ENCODE assay signal across 35 cellular contexts in genomic region chr10:47349941-47350371, GRCh38. TPM values are rescaled to one million over a fixed set of nuclear protein-coding genes. Genes with fewer than 3 reads are reported as not detected.
"Had no signal": no experiment of that assay in that cellular context is flagged by ENCODE, and none has a peak within 500 bp of the region (broad histone marks: within the 10 kb centered on the region; RNA-seq: fewer than 3 reads in every experiment).

No MANE protein-coding gene starts in this region.

- ATAC-seq: activated CD4-positive, CD25-positive, alpha-beta regulatory T cell treated with anti-CD3 and anti-CD28 coated beads, Interleukin-2, amount 50 U/mL, for 24 hours; body of pancreas; gastrocnemius medialis; left cardiac atrium; left ventricle myocardium superior; right lobe of liver; stimulated activated memory B cell treated with anti-CD40 and anti-IgM and Interleukin-4, amounts not matched to agents 10 μg/mL and 1 μg/mL and 100 μg/mL, for 72 hours; upper lobe of right lung had no signal

- H3K36me3 Mint-ChIP-seq: activated CD4-positive, alpha-beta memory T cell treated with anti-CD3 and anti-CD28 coated beads for 36 hours; activated naive CD4-positive, alpha-beta T cell treated with anti-CD3 and anti-CD28 coated beads, Interleukin-2, amount 50 U/mL, for 24 hours; mesothelial cell of epicardium; naive B cell; neural progenitor cell; stimulated activated memory B cell treated with anti-CD40 and anti-IgM and Interleukin-4, amounts not matched to agents 10 μg/mL and 1 μg/mL and 100 μg/mL, for 72 hours had no signal

- H3K9ac ChIP-seq: neural progenitor cell had no signal

- H3K9me3 ChIP-seq: body of pancreas, gastrocnemius medialis, right lobe of liver, suprapubic skin, tibial artery, upper lobe of right lung had no signal

- H3K4me1 ChIP-seq: body of pancreas, gastrocnemius medialis, neural progenitor cell, right lobe of liver, suprapubic skin, tibial artery, upper lobe of right lung had no signal

- H3K27ac Mint-ChIP-seq: activated CD4-positive, alpha-beta memory T cell treated with anti-CD3 and anti-CD28 coated beads for 36 hours; activated CD4-positive, alpha-beta T cell treated with anti-CD3 and anti-CD28 coated beads, Interleukin-2, amount 10 ng/mL, durations not matched to agents 24 days and 14 days; activated naive CD4-positive, alpha-beta T cell treated with anti-CD3 and anti-CD28 coated beads, Interleukin-2, amount 50 U/mL, for 24 hours; activated T-cell treated with anti-CD3 and anti-CD28 coated beads, Interleukin-2, amount 50 U/mL, for 24 hours; mesothelial cell of epicardium; naive B cell; neural progenitor cell; stimulated activated memory B cell treated with anti-CD40 and anti-IgM and Interleukin-4, amounts not matched to agents 10 μg/mL and 1 μg/mL and 100 μg/mL, for 72 hours had no signal

- H3K36me3 ChIP-seq: gastrocnemius medialis, neural progenitor cell, right lobe of liver, suprapubic skin, tibial artery, upper lobe of right lung had no signal

- H3K4me3 Mint-ChIP-seq: activated CD4-positive, alpha-beta memory T cell treated with anti-CD3 and anti-CD28 coated beads for 36 hours; activated CD4-positive, alpha-beta T cell treated with anti-CD3 and anti-CD28 coated beads, Interleukin-2, amount 10 ng/mL, durations not matched to agents 24 days and 14 days; activated naive CD4-positive, alpha-beta T cell treated with anti-CD3 and anti-CD28 coated beads, Interleukin-2, amount 50 U/mL, for 24 hours; activated T-cell treated with anti-CD3 and anti-CD28 coated beads, Interleukin-2, amount 50 U/mL, for 24 hours; mesothelial cell of epicardium; neural progenitor cell; stimulated activated memory B cell treated with anti-CD40 and anti-IgM and Interleukin-4, amounts not matched to agents 10 μg/mL and 1 μg/mL and 100 μg/mL, for 72 hours had no signal

- H3K4me2 ChIP-seq: hepatocyte, neural progenitor cell had no signal

- H3K27me3 Mint-ChIP-seq: activated CD4-positive, alpha-beta memory T cell treated with anti-CD3 and anti-CD28 coated beads for 36 hours; activated naive CD4-positive, alpha-beta T cell treated with anti-CD3 and anti-CD28 coated beads, Interleukin-2, amount 50 U/mL, for 24 hours; activated T-cell treated with anti-CD3 and anti-CD28 coated beads, Interleukin-2, amount 50 U/mL, for 24 hours; naive B cell; stimulated activated memory B cell treated with anti-CD40 and anti-IgM and Interleukin-4, amounts not matched to agents 10 μg/mL and 1 μg/mL and 100 μg/mL, for 72 hours had no signal

- H3K9me3 Mint-ChIP-seq: activated CD4-positive, alpha-beta memory T cell treated with anti-CD3 and anti-CD28 coated beads for 36 hours; activated CD4-positive, alpha-beta T cell treated with anti-CD3 and anti-CD28 coated beads, Interleukin-2, amount 10 ng/mL, durations not matched to agents 24 days and 14 days; activated naive CD4-positive, alpha-beta T cell treated with anti-CD3 and anti-CD28 coated beads, Interleukin-2, amount 50 U/mL, for 24 hours; activated T-cell treated with anti-CD3 and anti-CD28 coated beads, Interleukin-2, amount 50 U/mL, for 24 hours; mesothelial cell of epicardium; naive B cell; neural progenitor cell; stimulated activated memory B cell treated with anti-CD40 and anti-IgM and Interleukin-4, amounts not matched to agents 10 μg/mL and 1 μg/mL and 100 μg/mL, for 72 hours had no signal

- H3K27me3 ChIP-seq: body of pancreas, gastrocnemius medialis, hepatocyte, neural progenitor cell, right lobe of liver, suprapubic skin, tibial artery, upper lobe of right lung had no signal

- H3K4me1 Mint-ChIP-seq: activated CD4-positive, alpha-beta T cell treated with anti-CD3 and anti-CD28 coated beads, Interleukin-2, amount 10 ng/mL, durations not matched to agents 24 days and 14 days; activated naive CD4-positive, alpha-beta T cell treated with anti-CD3 and anti-CD28 coated beads, Interleukin-2, amount 50 U/mL, for 24 hours; naive B cell; stimulated activated memory B cell treated with anti-CD40 and anti-IgM and Interleukin-4, amounts not matched to agents 10 μg/mL and 1 μg/mL and 100 μg/mL, for 72 hours had no signal

- H2AFZ ChIP-seq: hepatocyte, neural progenitor cell had no signal

- H3K27ac ChIP-seq: body of pancreas, coronary artery, dorsolateral prefrontal cortex, gastrocnemius medialis, hepatocyte, neural progenitor cell, right lobe of liver, skin epidermis, suprapubic skin, tibial artery, upper lobe of right lung had no signal

- DNase-seq: activated CD4-positive, alpha-beta memory T cell treated with anti-CD3 and anti-CD28 coated beads for 36 hours; activated CD4-positive, alpha-beta T cell treated with anti-CD3 and anti-CD28 coated beads, Interleukin-2, amount 10 ng/mL, durations not matched to agents 24 days and 14 days; activated CD8-positive, alpha-beta memory T cell treated with anti-CD3 and anti-CD28 coated beads, Interleukin-2, amount 50 U/mL, for 48 hours; activated T-cell treated with anti-CD3 and anti-CD28 coated beads, Interleukin-2, amount 50 U/mL, for 24 hours; body of pancreas; cerebellar nuclear complex; effector memory CD4-positive, alpha-beta T cell; erythroblast; gastrocnemius medialis; glutamatergic neuron; islet precursor cell; left cardiac atrium; left ventricle myocardium superior; mammary epithelial cell; naive B cell; right lobe of liver; stimulated activated CD4-positive, alpha-beta T cell treated with anti-CD3 and anti-CD28 coated beads, Interleukin-4, amount 100 ng/mL, for 4 hours; stimulated activated CD8-positive, alpha-beta memory T cell treated with anti-CD3 and anti-CD28 coated beads, Interleukin-4, amount 100 ng/mL, for 48 hours; upper lobe of right lung had no signal

- H3K79me2 ChIP-seq: hepatocyte had no signal

- H3K4me3 ChIP-seq: body of pancreas, coronary artery, dorsolateral prefrontal cortex, gastrocnemius medialis, hepatocyte, neural progenitor cell, right lobe of liver, skin epidermis, suprapubic skin, tibial artery, upper lobe of right lung had no signal

RNA-seq across cellular contexts. Expression of gene RBP3, which starts 1.8 kb away (rescaled TPM):
- total RNA-seq: activated CD4-positive, alpha-beta memory T cell treated with anti-CD3 and anti-CD28 coated beads for 36 hours; activated CD4-positive, alpha-beta T cell treated with anti-CD3 and anti-CD28 coated beads, Interleukin-2, amount 10 ng/mL, durations not matched to agents 24 days and 14 days; activated CD8-positive, alpha-beta memory T cell treated with anti-CD3 and anti-CD28 coated beads for 36 hours; aorta; body of pancreas; gastrocnemius medialis; left cardiac atrium; left ventricle myocardium superior; mammary epithelial cell; mesothelial cell of epicardium; omental fat pad; right lobe of liver; suprapubic skin; T-helper 1 cell treated with Interleukin-12 subunit alpha and Interleukin-12 subunit beta and Interleukin-4 antibody, amounts not matched to agents 30 ng/mL and 1 ng/mL, for 36 hours; upper lobe of right lung had no signal
- polyA plus RNA-seq: adipose tissue, aorta, mammary epithelial cell had no signal

RNA-seq across cellular contexts. Expression of gene GDF2, which starts 27.7 kb away (rescaled TPM):
- total RNA-seq: activated CD4-positive, alpha-beta memory T cell treated with anti-CD3 and anti-CD28 coated beads for 36 hours; activated CD4-positive, alpha-beta T cell treated with anti-CD3 and anti-CD28 coated beads, Interleukin-2, amount 10 ng/mL, durations not matched to agents 24 days and 14 days; activated CD8-positive, alpha-beta memory T cell treated with anti-CD3 and anti-CD28 coated beads for 36 hours; aorta; body of pancreas; gastrocnemius medialis; hepatocyte; left cardiac atrium; left ventricle myocardium superior; mammary epithelial cell; mesothelial cell of epicardium; omental fat pad; suprapubic skin; T-helper 1 cell treated with Interleukin-12 subunit alpha and Interleukin-12 subunit beta and Interleukin-4 antibody, amounts not matched to agents 30 ng/mL and 1 ng/mL, for 36 hours; upper lobe of right lung had no signal
- polyA plus RNA-seq: adipose tissue, aorta, mammary epithelial cell had no signal

RNA-seq across cellular contexts. Expression of gene ZNF488, which starts 34.1 kb away (rescaled TPM):
- total RNA-seq: activated CD4-positive, alpha-beta T cell treated with anti-CD3 and anti-CD28 coated beads, Interleukin-2, amount 10 ng/mL, durations not matched to agents 24 days and 14 days; gastrocnemius medialis; left cardiac atrium; left ventricle myocardium superior; right lobe of liver; T-helper 1 cell treated with Interleukin-12 subunit alpha and Interleukin-12 subunit beta and Interleukin-4 antibody, amounts not matched to agents 30 ng/mL and 1 ng/mL, for 36 hours had no signal

RNA-seq across cellular contexts. Expression of gene GDF10, which starts 50.0 kb away (rescaled TPM):
- total RNA-seq: mammary epithelial cell; right lobe of liver; T-helper 1 cell treated with Interleukin-12 subunit alpha and Interleukin-12 subunit beta and Interleukin-4 antibody, amounts not matched to agents 30 ng/mL and 1 ng/mL, for 36 hours had no signal
- polyA plus RNA-seq: mammary epithelial cell had no signal
